In genomic region chr2:61015971-61016370, GRCh38 we compare ENCODE assay signal across 8 cellular contexts. TPM values are rescaled to one million over a fixed set of nuclear protein-coding genes. Genes with fewer than 3 reads are reported as not detected.
DNase-seq lines count a peak whose midpoint lies in the region; ATAC-seq and TF ChIP-seq lines count a peak whose summit lies in the region.

No MANE protein-coding gene starts in this region.

- peak overlapping the region; percentile 85 for H3K4me2 ChIP-seq in PC-9

- TF ChIP-seq CTCF in GM12865 (IDR thresholded peaks at IDR 0.05; ENCODE audit: insufficient read depth, low read depth, low read length, missing control alignments) (no peak), PC-9 (conservative IDR thresholded peaks at IDR 0.05) (no peak), prostate gland (IDR thresholded peaks at IDR 0.05) (no peak)

- H3K4me1 ChIP-seq in PC-9 (replicated peaks; ENCODE audit: insufficient read depth) (peaks cover 62% of the 10 kb centered on the region), prostate gland (replicated peaks) (no peaks in the 10 kb centered on the region)

- peaks cover 9% of the 10 kb centered on the region for H4K20me1 ChIP-seq in PC-9 (ENCODE audit: insufficient read depth)

- DNase-seq in GM12865 (ENCODE audit: low read depth) (no peak), PC-9 (peak in 1 of 2 experiments; percentile 94), prostate gland (ENCODE audit: low spot score) (peak; percentile 69), epidermal melanocyte (ENCODE audit: insufficient read length, low spot score) (no peak), putamen (ENCODE audit: low spot score) (no peak), NCI-H526 treated with DMSO at 0.1 percent for 48 hours (lab: John Stamatoyannopoulos, UW) (no peak)

- H3K27me3 ChIP-seq in PC-9 (ENCODE audit: insufficient read depth, low read depth) (no peaks in the 10 kb centered on the region), prostate gland (replicated peaks; ENCODE audit: insufficient read depth) (no peaks in the 10 kb centered on the region)

- H3K27ac ChIP-seq in PC-9 (peak overlapping the region; percentile 98), prostate gland (peak overlapping the region; percentile 92 to 96)

- H3K4me3 ChIP-seq in GM12865 (ENCODE audit: low read depth, low read length) (peak overlapping the region; percentile 94), PC-9 (peak overlapping the region; percentile 87), prostate gland (peak overlapping the region; percentile 62 to 83)

- no peak overlapping the region for H2AFZ ChIP-seq in PC-9

- peaks cover 57% of the 10 kb centered on the region for H3K79me2 ChIP-seq in PC-9 (ENCODE audit: low read depth)

- CTCF ChIA-PET in PC-9 (lab: Charles Lee): no interaction called here

- H3F3A ChIP-seq in PC-9 (ENCODE audit: insufficient read depth, low read depth): peaks cover 69% of the 10 kb centered on the region

- no peak for TF ChIP-seq POLR2A in prostate gland (IDR thresholded peaks at IDR 0.05)

- BruUV-seq in PC-9 (replicated peaks; lab: Mats Ljungman, UMichigan): no TSS peak

- peak; percentile 41 for ATAC-seq in esophagus mucosa
- ATAC-seq in GM19467 (IDR thresholded peaks at IDR 0.05; ENCODE audit: unreplicated experiment): no peak

- peaks cover 4% of the 10 kb centered on the region for H3K36me3 ChIP-seq in PC-9 (ENCODE audit: low read depth)
- no peaks in the 10 kb centered on the region for H3K36me3 ChIP-seq in prostate gland

- 4% methylated on average over 2 of the region's 2 CpGs for WGBS in prostate gland

- H3K9me3 ChIP-seq in PC-9 (ENCODE audit: insufficient read depth, low read depth) (no peaks in the 10 kb centered on the region; the same call in 1 of the 2 replicates), prostate gland (no peaks in the 10 kb centered on the region)

- H3K9me2 ChIP-seq in PC-9 (ENCODE audit: insufficient read depth): no peaks in the 10 kb centered on the region

- POLR2A ChIA-PET in PC-9 (lab: Charles Lee; ENCODE audit: unreplicated experiment): interaction anchor here (0.6 to 0.9 kb wide), 4 partner anchors 9 to 1281 kb away, joined by 3 to 14 read pairs (median 4); partner anchors contain the start of gene PAPOLG

- intact Hi-C loops in PC-9 (cut with micrococcal nuclease; ENCODE audit: unreplicated experiment): loop anchor here (2.0 to 10.0 kb wide), 3 partner anchors 51 to 159 kb away; partner anchors contain the start of genes REL and SANBR
- intact Hi-C loops in prostate gland (cut with DNase I): no loop called here

RNA-seq across cellular contexts. Expression of gene PEX13, which starts 1.5 kb away (rescaled TPM):
- 28.4 and 32.4 TPM in 2 replicates for total RNA-seq in PC-9 (2021)
- total RNA-seq in esophagus mucosa: 20.4 TPM
- total RNA-seq in prostate gland: 10 to 100 TPM; 31.7 to 63.8 TPM

RNA-seq across cellular contexts. Expression of gene PUS10, which starts 2.1 kb away (rescaled TPM):
- 4.5 and 5.1 TPM in 2 replicates for total RNA-seq in PC-9 (2021)
- total RNA-seq in esophagus mucosa: 3.4 TPM
- 10 to 100 TPM in 1 of 2 donors, 1 to 10 TPM in 1; 5.6 to 10.1 TPM for total RNA-seq in prostate gland

RNA-seq across cellular contexts. Expression of gene SANBR, which starts 49.7 kb away (rescaled TPM):
- total RNA-seq in PC-9 (2021) (12.6 and 13.8 TPM in 2 replicates), esophagus mucosa (5.3 TPM), prostate gland (1 to 10 TPM; 4.8 to 7.7 TPM)
